8 cellular contexts compared by ENCODE assay signal in genomic region chr4:40055873-40056721, GRCh38. TPM values are rescaled to one million over a fixed set of nuclear protein-coding genes. Genes with fewer than 3 reads are reported as not detected.
DNase-seq lines count a peak whose midpoint lies in the region; ATAC-seq and TF ChIP-seq lines count a peak whose summit lies in the region.

No MANE protein-coding gene starts in this region.

- DNase-seq in Ammon's horn (ENCODE audit: low spot score) (peak; percentile 63), GM19240 (ENCODE audit: insufficient read length, low spot score) (peak; percentile 28), Right ventricle myocardium superior (peak; percentile 80), type B pancreatic cell (ENCODE audit: extremely low spot score, unreplicated experiment) (peak; percentile 88)
- DNase-seq in activated naive CD8-positive, alpha-beta T cell treated with anti-CD3 and anti-CD28 coated beads, Interleukin-2, amount 10 ng/mL, durations not matched to agents 7 days and 5 days: peak; percentile 81

- H3K27me3 Mint-ChIP-seq in activated naive CD8-positive, alpha-beta T cell treated with anti-CD3 and anti-CD28 coated beads, Interleukin-2, amount 10 ng/mL, durations not matched to agents 7 days and 5 days: peaks cover 6% of the 10 kb centered on the region
- H3K27me3 Mint-ChIP-seq in type B pancreatic cell: no peaks in the 10 kb centered on the region

- peak overlapping the region; percentile 100 for H3K4me2 ChIP-seq in parathyroid adenoma (ENCODE audit: low read length)

- H3K4me1 Mint-ChIP-seq in activated naive CD8-positive, alpha-beta T cell treated with anti-CD3 and anti-CD28 coated beads, Interleukin-2, amount 10 ng/mL, durations not matched to agents 7 days and 5 days: peaks cover 26% of the 10 kb centered on the region
- H3K4me1 Mint-ChIP-seq in type B pancreatic cell (ENCODE audit: unreplicated experiment): peaks cover 22% of the 10 kb centered on the region

- H3K27me3 ChIP-seq in parathyroid adenoma (ENCODE audit: control insufficient read depth, insufficient read depth, low read length): no peaks in the 10 kb centered on the region

- POLR2A ChIA-PET in activated naive CD8-positive, alpha-beta T cell treated with anti-CD3 and anti-CD28 coated beads, Interleukin-2, amount 10 ng/mL, durations not matched to agents 7 days and 5 days (lab: Charles Lee): interaction anchor here (0.6 to 6.5 kb wide), 37 partner anchors 13 to 682 kb away, joined by 3 to 134 read pairs (median 5); partner anchors contain the start of genes PDS5A, RHOH and UBE2K

- no peak for TF ChIP-seq CTCF in parathyroid adenoma (IDR thresholded peaks at IDR 0.05)
- no peak for TF ChIP-seq CTCF in type B pancreatic cell (conservative IDR thresholded peaks at IDR 0.05)

- no peak; the same call in 1 of the 2 replicates for TF ChIP-seq RAD21 in Ishikawa (IDR thresholded peaks at IDR 0.05; ENCODE audit: low read depth)

- H3K27ac ChIP-seq in parathyroid adenoma: peak overlapping the region; percentile 96

- TF ChIP-seq EP300 in Ishikawa (IDR thresholded peaks at IDR 0.05; ENCODE audit: borderline replicate concordance): 0 out of 2 replicates have a peak, but pooled peaks have one; percentile 10

- H3K4me3 ChIP-seq in parathyroid adenoma (ENCODE audit: low read depth, low read length): peak overlapping the region; percentile 96

- peak overlapping the region; percentile 86 for H3K4me3 Mint-ChIP-seq in activated naive CD8-positive, alpha-beta T cell treated with anti-CD3 and anti-CD28 coated beads, Interleukin-2, amount 10 ng/mL, durations not matched to agents 7 days and 5 days
- H3K4me3 Mint-ChIP-seq in type B pancreatic cell: peak overlapping the region; percentile 93

- peak; percentile 47 for ATAC-seq in SK-N-SH treated with all-trans-retinoic acid at 6 μM for 48 hours
- peak; percentile 44 for ATAC-seq in activated naive CD8-positive, alpha-beta T cell treated with anti-CD3 and anti-CD28 coated beads, Interleukin-2, amount 10 ng/mL, durations not matched to agents 7 days and 5 days (ENCODE audit: low read depth)
- peak; percentile 57 for ATAC-seq in Right ventricle myocardium superior (ENCODE audit: poor library complexity)

- H3K36me3 ChIP-seq in parathyroid adenoma (ENCODE audit: control insufficient read depth, insufficient read depth, low read length): no peaks in the 10 kb centered on the region

- peaks cover 8% of the 10 kb centered on the region for H3K36me3 Mint-ChIP-seq in activated naive CD8-positive, alpha-beta T cell treated with anti-CD3 and anti-CD28 coated beads, Interleukin-2, amount 10 ng/mL, durations not matched to agents 7 days and 5 days
- H3K36me3 Mint-ChIP-seq in type B pancreatic cell: peaks cover 7% of the 10 kb centered on the region

- peak overlapping the region; percentile 96 for H3K27ac Mint-ChIP-seq in activated naive CD8-positive, alpha-beta T cell treated with anti-CD3 and anti-CD28 coated beads, Interleukin-2, amount 10 ng/mL, durations not matched to agents 7 days and 5 days
- H3K27ac Mint-ChIP-seq in type B pancreatic cell: peak overlapping the region; percentile 94

- H2AFZ ChIP-seq in parathyroid adenoma: peak overlapping the region; percentile 92

- peak overlapping the region; percentile 92 for H3K9ac ChIP-seq in parathyroid adenoma

- intact Hi-C loops in Right ventricle myocardium superior (cut with DNase I): loop anchor here (5.0 kb wide), 1 partner anchor 79 kb away; the partner anchor contains the start of gene PDS5A

- no peaks in the 10 kb centered on the region for H3K4me1 ChIP-seq in parathyroid adenoma

- no peaks in the 10 kb centered on the region for H3K9me3 Mint-ChIP-seq in activated naive CD8-positive, alpha-beta T cell treated with anti-CD3 and anti-CD28 coated beads, Interleukin-2, amount 10 ng/mL, durations not matched to agents 7 days and 5 days
- H3K9me3 Mint-ChIP-seq in type B pancreatic cell: no peaks in the 10 kb centered on the region

- H3K9me3 ChIP-seq in parathyroid adenoma (ENCODE audit: control insufficient read depth, low read length): no peaks in the 10 kb centered on the region

- no peaks in the 10 kb centered on the region for H3K79me2 ChIP-seq in parathyroid adenoma

TF ChIP-seq in Ishikawa, 13 proteins besides CTCF, POLR2A, EP300 and RAD21 (continues in another document):
- TF ChIP-seq TAF1 (IDR thresholded peaks at IDR 0.05; ENCODE audit: low read depth) (peak; percentile 42), REST (IDR thresholded peaks at IDR 0.05; ENCODE audit: low read depth) (no peak), EGR1 (IDR thresholded peaks at IDR 0.05) (no peak), YY1 (IDR thresholded peaks at IDR 0.05; ENCODE audit: low read depth) (no peak; the same call in 1 of the 2 replicates), MAX (IDR thresholded peaks at IDR 0.05) (peak; percentile 20; the same call in 1 of the 2 replicates), FOXM1 (IDR thresholded peaks at IDR 0.05; ENCODE audit: borderline replicate concordance, low read depth) (no peak), CREB1 (IDR thresholded peaks at IDR 0.05; ENCODE audit: low read depth) (no peak), ZBTB7A (IDR thresholded peaks at IDR 0.05; ENCODE audit: low read depth) (peak; percentile 70; the same call in 1 of the 2 replicates)

TF ChIP-seq in SK-N-SH treated with all-trans-retinoic acid at 6 μM for 48 hours, 23 proteins besides CTCF, POLR2A, EP300 and RAD21 (continues in another document):
- TF ChIP-seq CSDC2 (CRISPR knock-in tag; IDR thresholded peaks at IDR 0.05): 0 out of 2 replicates have a peak, but pooled peaks have one; percentile 56
- TF ChIP-seq OSR1 (CRISPR knock-in tag; IDR thresholded peaks at IDR 0.05): no peak
- no peak for TF ChIP-seq CREB5 (CRISPR knock-in tag; IDR thresholded peaks at IDR 0.05; ENCODE audit: low read depth)
- no peak for TF ChIP-seq TSHZ2 (CRISPR knock-in tag; IDR thresholded peaks at IDR 0.05)
- TF ChIP-seq ISL1 (CRISPR knock-in tag; IDR thresholded peaks at IDR 0.05): no peak
- TF ChIP-seq ZNF70 (CRISPR knock-in tag; IDR thresholded peaks at IDR 0.05): no peak
- no peak for TF ChIP-seq ARNTL (CRISPR knock-in tag; IDR thresholded peaks at IDR 0.05; ENCODE audit: borderline replicate concordance, low read depth)
- TF ChIP-seq ZC3H10 (CRISPR knock-in tag; IDR thresholded peaks at IDR 0.05): no peak
- TF ChIP-seq TOX (CRISPR knock-in tag; IDR thresholded peaks at IDR 0.05; ENCODE audit: borderline replicate concordance): no peak
- TF ChIP-seq TCF4 (CRISPR knock-in tag; IDR thresholded peaks at IDR 0.05; ENCODE audit: borderline replicate concordance): no peak
- TF ChIP-seq BACH2 (CRISPR knock-in tag; IDR thresholded peaks at IDR 0.05; ENCODE audit: borderline replicate concordance): no peak
- TF ChIP-seq PATZ1 (CRISPR knock-in tag; IDR thresholded peaks at IDR 0.05; ENCODE audit: borderline replicate concordance): peak; percentile 67; the same call in 1 of the 2 replicates
- no peak for TF ChIP-seq PPARA (CRISPR knock-in tag; IDR thresholded peaks at IDR 0.05; ENCODE audit: borderline replicate concordance)

RNA-seq across cellular contexts. Expression of gene N4BP2, which starts 0.6 kb away (rescaled TPM):
- total RNA-seq in activated naive CD8-positive, alpha-beta T cell treated with anti-CD3 and anti-CD28 coated beads, Interleukin-2, amount 10 ng/mL, durations not matched to agents 7 days and 5 days: 10 to 100 TPM; 31.9 to 33.5 TPM
- 3.9 TPM for total RNA-seq in Right ventricle myocardium superior
- total RNA-seq in type B pancreatic cell (ENCODE audit: low replicate concordance): 23.5 and 33.0 TPM in 2 replicates

Comparison
In these comparisons a context has a peak if more than half of its experiments do, and no peak if none do; other contexts are left out.
1. Peak in every context shown above with its lines: DNase-seq, ATAC-seq, H3K4me3 ChIP-seq and H3K27ac ChIP-seq.
2. DNase-seq: peak in every context shown above with its lines; median percentile 88 in type B pancreatic cell; 81 in activated naive CD8-positive, alpha-beta T cell treated with anti-CD3 and anti-CD28 coated beads, Interleukin-2, amount 10 ng/mL, durations not matched to agents 7 days and 5 days; 80 in Right ventricle myocardium superior; 63 in Ammon's horn; 28 in GM19240.